2 cellular contexts compared by ENCODE assay signal in genomic region chr7:143264196-143264568, GRCh38. TPM values are rescaled to one million over a fixed set of nuclear protein-coding genes. Genes with fewer than 3 reads are reported as not detected.
DNase-seq lines count a peak whose midpoint lies in the region; ATAC-seq lines count a peak whose summit lies in the region.
"Not testable (repeated sequence)": the region's sequence is repeated elsewhere in the genome, so short reads cannot be mapped to it uniquely, and the experiment has no call there.

No MANE protein-coding gene starts in this region.

- H3K36me3 Mint-ChIP-seq in naive B cell, result not testable (repeated sequence)

- ATAC-seq in naive B cell (ENCODE audit: low read depth in 2 of 2), result not testable (repeated sequence)

- H3K9me3 ChIP-seq in SJSA1 (replicated peaks), result not testable (repeated sequence)

- H3K27me3 ChIP-seq in SJSA1 (replicated peaks), result not testable (repeated sequence)

- not testable (repeated sequence) for H3K4me1 ChIP-seq in SJSA1 (replicated peaks)

- H3K4me1 Mint-ChIP-seq in naive B cell, result peaks cover 30 to 53% (median 33%) of the 10 kb centered on the region in 3 donors

- H3K4me3 Mint-ChIP-seq in naive B cell, result peak overlapping the region; percentile 94 to 98 (median 96)

- H3K27me3 Mint-ChIP-seq in naive B cell, result not testable (repeated sequence)

- not testable (repeated sequence) for DNase-seq in SJSA1 (ENCODE audit: low read depth in 1 of 2, low spot score in 2 of 2); naive B cell

- H3K4me3 ChIP-seq in SJSA1, result peak overlapping the region; percentile 68

- H3K27ac ChIP-seq in SJSA1, result not testable (repeated sequence)

- not testable (repeated sequence) for H3K9me3 Mint-ChIP-seq in naive B cell

- H3K27ac Mint-ChIP-seq in naive B cell, result peak overlapping the region; percentile 72 to 92 (median 90)

- H3K36me3 ChIP-seq in SJSA1, result peaks cover 31% of the 10 kb centered on the region

RNA-seq across cellular contexts. Expression of gene GSTK1, which starts 0.9 kb away (rescaled TPM):
- total RNA-seq in SJSA1 (2014; rRNA removed; shearing (Covaris generic)), result 124 and 131 TPM in 2 replicates
- 100 to 1,000 TPM; 180 to 225 (median 204) TPM for polyA plus RNA-seq in naive B cell (ENCODE audit: low read depth in 6 of 6)

RNA-seq across cellular contexts. Expression of gene TMEM139, which starts 20.6 kb away (rescaled TPM):
- not detected in 2 replicates for total RNA-seq in SJSA1 (2014; rRNA removed; shearing (Covaris generic))
- polyA plus RNA-seq in naive B cell (ENCODE audit: low read depth in 6 of 6), result under 1 TPM in 2 of 6 donors, not detected in 4; 0.32 TPM

RNA-seq across cellular contexts. Expression of gene CASP2, which starts 24.0 kb away (rescaled TPM):
- total RNA-seq in SJSA1 (2014; rRNA removed; shearing (Covaris generic)), result 18.2 and 20.5 TPM in 2 replicates
- polyA plus RNA-seq in naive B cell (ENCODE audit: low read depth in 6 of 6), result 10 to 100 TPM in 5 of 6 donors, 1 to 10 TPM in 1; 4.2 to 42.7 (median 23.9) TPM

RNA-seq across cellular contexts. Expression of gene TAS2R40, which starts 42.3 kb away (rescaled TPM):
- not detected in 2 replicates for total RNA-seq in SJSA1 (2014; rRNA removed; shearing (Covaris generic))
- polyA plus RNA-seq in naive B cell (ENCODE audit: low read depth in 6 of 6), result not detected

RNA-seq across cellular contexts. Expression of gene CLCN1, which starts 51.7 kb away (rescaled TPM):
- not detected in 2 replicates for total RNA-seq in SJSA1 (2014; rRNA removed; shearing (Covaris generic))
- polyA plus RNA-seq in naive B cell (ENCODE audit: low read depth in 6 of 6), result not detected
